In the genomic region with DNA sequence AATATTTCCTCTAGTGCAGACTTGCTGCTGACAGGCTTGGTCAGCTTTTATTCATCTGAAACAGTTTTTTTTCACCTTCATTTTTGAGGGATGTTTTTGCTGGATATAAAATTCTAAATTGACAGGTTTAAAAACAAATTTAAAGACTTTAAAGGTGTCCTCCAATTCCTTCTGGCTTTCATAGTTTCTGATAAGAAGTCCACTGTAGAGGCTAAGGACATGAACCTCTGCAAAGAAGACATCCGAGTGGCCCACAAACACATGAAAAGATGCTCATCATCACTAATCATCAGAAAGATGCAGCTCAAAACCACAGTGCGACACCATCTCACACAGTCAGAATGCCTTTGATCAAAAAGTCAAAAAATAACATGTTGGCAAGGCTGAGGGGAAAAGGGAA, we compare ENCODE assay signal across 1 cellular context.
TF ChIP-seq lines count a peak whose summit lies in the region.

No MANE protein-coding gene starts in this region.

TF ChIP-seq in K562, 482 proteins besides CTCF, POLR2A, EP300 and RAD21:
- TF ChIP-seq CBX3 (IDR thresholded peaks at IDR 0.05; ENCODE audit: borderline replicate concordance in 1 of 2, low read length in 2 of 2) (peak in 1 of 2 experiments; percentile 52; a peak in 1 of 3 replicates), TRIM28 (IDR thresholded peaks at IDR 0.05) (peak; percentile 77; the same call in 1 of the 2 replicates), TRIM24 (IDR thresholded peaks at IDR 0.05) (0 out of 4 replicates have a peak, but pooled peaks of 1 of the 2 experiments have one; percentile 37), YY1 (IDR thresholded peaks at IDR 0.05; ENCODE audit: borderline replicate concordance in 1 of 3, control insufficient read depth in 1 of 3, extremely low read depth in 1 of 3, insufficient read depth in 3 of 3, insufficient read length in 1 of 3, insufficient replicate concordance in 2 of 3, low read depth in 1 of 3, low read length in 2 of 3) (no peak)
